Comparison of ENCODE assay signal across 15 cellular contexts in genomic region chr10:52316005-52316404, GRCh38. TPM values are rescaled to one million over a fixed set of nuclear protein-coding genes. Genes with fewer than 3 reads are reported as not detected.
A peak's percentile ranks its signal among the peaks of the same experiment; 100 is the strongest.
DNase-seq lines count a peak whose midpoint lies in the region; ATAC-seq and TF ChIP-seq lines count a peak whose summit lies in the region.
"Had no signal": no experiment of that assay in that cellular context is flagged by ENCODE, and none has a peak within 500 bp of the region (broad histone marks: within the 10 kb centered on the region; RNA-seq: fewer than 3 reads in every experiment).

No MANE protein-coding gene starts in this region.

- RAD21 ChIA-PET in HCT116 (lab: Charles Lee; ENCODE audit: low non-redundant PET in 1 of 2, low total read pairs in 2 of 2, uncharacterized antibody in 2 of 2, unreplicated experiment in 2 of 2): no interaction called here

- H3K9me2 ChIP-seq in HCT116 (ENCODE audit: insufficient read depth): no peaks in the 10 kb centered on the region

- intact Hi-C loops in HCT116 (cut with micrococcal nuclease) (no loop called here), mucosa of descending colon (cut with DNase I, micrococcal nuclease) (loop anchor here in 1 of 2 donors (10.0 kb wide), 1 partner anchor 169 kb away; no protein-coding TSS in a partner anchor)

- peaks cover 62% of the 10 kb centered on the region for H3K27me3 Mint-ChIP-seq in brain
- peaks cover 8% of the 10 kb centered on the region for H3K27me3 Mint-ChIP-seq in memory B cell

- no TSS peak for BruUV-seq in HCT116 (replicated peaks; lab: Mats Ljungman, UMichigan)

- peak; percentile 0 for TF ChIP-seq POLR2A in HCT116 (IDR thresholded peaks at IDR 0.05; ENCODE audit: borderline replicate concordance, extremely low read depth, insufficient read depth, insufficient read length)

- H3K4me1 Mint-ChIP-seq in brain (peaks cover 19% of the 10 kb centered on the region), memory B cell (peaks cover 11% of the 10 kb centered on the region)

- CTCF ChIA-PET in HCT116 (lab: Charles Lee): interaction anchor here (3.9 kb wide), 1 partner anchor 171 kb away, joined by 36 read pairs; no protein-coding TSS in a partner anchor

- H3K4me1 ChIP-seq in HCT116 (ENCODE audit: control insufficient read depth in 1 of 2, insufficient read depth in 2 of 2, low read length in 2 of 2): peaks cover 66 to 86% of the 10 kb centered on the region in 2 experiments
- H3K4me1 ChIP-seq in mucosa of descending colon (ENCODE audit: low read depth): peaks cover 7% of the 10 kb centered on the region

- no peaks in the 10 kb centered on the region; the same call in 1 of the 2 replicates for H4K20me1 ChIP-seq in HCT116 (ENCODE audit: insufficient read depth)

- H3K9me3 Mint-ChIP-seq in brain: peaks cover 0 to 3% (median 0%) of the 10 kb centered on the region in 5 experiments
- no peaks in the 10 kb centered on the region for H3K9me3 Mint-ChIP-seq in memory B cell

- TF ChIP-seq CTCF in AG09309 (IDR thresholded peaks at IDR 0.05; ENCODE audit: control insufficient read depth, insufficient read depth, low read depth, low read length, missing control alignments) (no peak), HCT116 (IDR thresholded peaks at IDR 0.05 in 2 of 3, conservative IDR thresholded peaks at IDR 0.05 in 1 of 3; ENCODE audit: borderline replicate concordance in 1 of 3, insufficient read depth in 1 of 3, low read depth in 2 of 3, low read length in 2 of 3) (no peak), brain (conservative IDR thresholded peaks at IDR 0.05) (no peak), mucosa of descending colon (IDR thresholded peaks at IDR 0.05) (no peak)

- no peak for TF ChIP-seq RAD21 in HCT116 (IDR thresholded peaks at IDR 0.05; ENCODE audit: low read depth)

- peak overlapping the region; percentile 61 for H3K4me3 ChIP-seq in AG09309 (ENCODE audit: control insufficient read depth, low read depth, low read length)
- H3K4me3 ChIP-seq in HCT116 (replicated peaks in 1 of 2; ENCODE audit: low read depth in 1 of 2, low read length in 2 of 2): peak overlapping the region; percentile 78 to 93
- H3K4me3 ChIP-seq in mucosa of descending colon: no peak overlapping the region

- ATAC-seq in HCT116: no peak
- ATAC-seq in memory B cell (ENCODE audit: low read depth): peak; percentile 28
- no peak for ATAC-seq in mucosa of descending colon
- ATAC-seq: sciatic nerve; stimulated activated naive CD8-positive, alpha-beta T cell treated with anti-CD3 and anti-CD28 coated beads, Interleukin-15, amount 100 ng/mL, for 72 hours had no signal

- POLR2A ChIA-PET in HCT116 (lab: Charles Lee): interaction anchor here (0.9 to 3.6 kb wide), 5 partner anchors 11 to 227 kb away, joined by 3 to 33 read pairs (median 6); no protein-coding TSS in a partner anchor

- H3K27ac ChIP-seq in HCT116 (ENCODE audit: low read depth, low read length): peak overlapping the region; percentile 96
- H3K27ac ChIP-seq: WERI-Rb-1 had no signal

- H3K27ac Mint-ChIP-seq in brain (no peak overlapping the region), memory B cell (no peak overlapping the region)
- H3K27ac Mint-ChIP-seq: activated naive CD8-positive, alpha-beta T cell; stimulated activated naive CD8-positive, alpha-beta T cell treated with anti-CD3 and anti-CD28 coated beads, Interleukin-15, amount 100 ng/mL, for 72 hours had no signal

- H3K79me2 ChIP-seq in HCT116 (ENCODE audit: insufficient read depth, low read length): peaks cover 38% of the 10 kb centered on the region

- H3K27me3 ChIP-seq in HCT116 (ENCODE audit: insufficient read depth, low read length): no peaks in the 10 kb centered on the region

- peak overlapping the region; percentile 99 for H3K4me2 ChIP-seq in HCT116 (ENCODE audit: low read length)

- no peak overlapping the region for H2AFZ ChIP-seq in HCT116 (ENCODE audit: low read depth, low read length, poor library complexity, severe bottlenecking)

- peak overlapping the region; percentile 84 for H3K9ac ChIP-seq in HCT116 (ENCODE audit: low read length)

- peak overlapping the region in 4 of 5 experiments; percentile 33 to 85 (median 41) for H3K4me3 Mint-ChIP-seq in brain
- H3K4me3 Mint-ChIP-seq in memory B cell: no peak overlapping the region
- H3K4me3 Mint-ChIP-seq: activated naive CD8-positive, alpha-beta T cell; CD8-positive, alpha-beta memory T cell; stimulated activated naive CD8-positive, alpha-beta T cell treated with anti-CD3 and anti-CD28 coated beads, Interleukin-15, amount 100 ng/mL, for 72 hours had no signal

- H3K36me3 ChIP-seq in HCT116 (ENCODE audit: control insufficient read depth in 1 of 2, insufficient read depth in 2 of 2, low read length in 2 of 2) (peaks cover 0 to 21% of the 10 kb centered on the region in 2 experiments; a peak in 2 of 4 replicates), mucosa of descending colon (ENCODE audit: low read depth) (no peaks in the 10 kb centered on the region)
- H3K36me3 ChIP-seq: WERI-Rb-1 had no signal

- DNase-seq in AG09309 (ENCODE audit: low read depth) (no peak), HCT116 (ENCODE audit: low read depth, low spot score) (no peak), memory B cell (ENCODE audit: low spot score in 2 of 2) (no peak), dedifferentiated amniotic fluid mesenchymal stem cell (ENCODE audit: extremely low spot score) (no peak), mucosa of descending colon (no peak), NCI-H774 (lab: John Stamatoyannopoulos, UW) (no peak)
- DNase-seq in activated CD4-positive, alpha-beta T cell treated with anti-CD3 and anti-CD28 coated beads for 48 hours: no peak
- DNase-seq: activated CD8-positive, alpha-beta memory T cell treated with anti-CD3 and anti-CD28 coated beads, Interleukin-2, amount 50 U/mL, for 4 hours; CD8-positive, alpha-beta memory T cell; NCI-H146; stimulated activated naive CD8-positive, alpha-beta T cell treated with anti-CD3 and anti-CD28 coated beads, Interleukin-15, amount 100 ng/mL, for 72 hours; WERI-Rb-1 had no signal

- H3K9me3 ChIP-seq in HCT116 (ENCODE audit: control insufficient read depth in 1 of 2, insufficient read depth in 1 of 2, low read depth in 1 of 2, low read length in 2 of 2): no peaks in the 10 kb centered on the region
- no peaks in the 10 kb centered on the region for H3K9me3 ChIP-seq in mucosa of descending colon

- H3K36me3 Mint-ChIP-seq in brain: no peaks in the 10 kb centered on the region
- no peaks in the 10 kb centered on the region for H3K36me3 Mint-ChIP-seq in memory B cell
- H3K36me3 Mint-ChIP-seq: activated naive CD8-positive, alpha-beta T cell; CD8-positive, alpha-beta memory T cell had no signal

TF ChIP-seq in HCT116, 20 proteins besides CTCF, POLR2A, EP300 and RAD21:
- TF ChIP-seq TCF7L2 (IDR thresholded peaks at IDR 0.05; ENCODE audit: borderline replicate concordance, extremely low read depth, insufficient read depth, insufficient read length): no peak
- TF ChIP-seq MAX (IDR thresholded peaks at IDR 0.05): 0 out of 2 replicates have a peak, but pooled peaks have one; percentile 12
TF ChIP-seq in HCT116: peak in this region for 1.

RNA-seq across cellular contexts. Expression of gene DKK1, which starts 1.9 kb away (rescaled TPM):
- total RNA-seq in HCT116 (2021; ENCODE audit: unreplicated experiment) (315 TPM), mucosa of descending colon (1 to 10 TPM in 1 of 3 donors, not detected in 2; 1.5 TPM)
- polyA plus RNA-seq in HCT116 (2012): 70.9 and 147 TPM in 2 replicates
- polyA plus RNA-seq in brain (ENCODE audit: insufficient read depth, low read depth, low replicate concordance): 0.92 TPM
- total RNA-seq: CD8-positive, alpha-beta memory T cell had no signal
- polyA plus RNA-seq: CD8-positive, alpha-beta memory T cell had no signal

Comparison
In these comparisons a context has a peak if more than half of its experiments do, and no peak if none do; other contexts are left out.
1. RNA of gene DKK1, which starts 1.9 kb away (total RNA-seq): 315 TPM in HCT116 (single experiment); 1.5 TPM in mucosa of descending colon; every median in the first group is over 100 times any median in the second.